25 cellular contexts compared by ENCODE assay signal in the genomic region with DNA sequence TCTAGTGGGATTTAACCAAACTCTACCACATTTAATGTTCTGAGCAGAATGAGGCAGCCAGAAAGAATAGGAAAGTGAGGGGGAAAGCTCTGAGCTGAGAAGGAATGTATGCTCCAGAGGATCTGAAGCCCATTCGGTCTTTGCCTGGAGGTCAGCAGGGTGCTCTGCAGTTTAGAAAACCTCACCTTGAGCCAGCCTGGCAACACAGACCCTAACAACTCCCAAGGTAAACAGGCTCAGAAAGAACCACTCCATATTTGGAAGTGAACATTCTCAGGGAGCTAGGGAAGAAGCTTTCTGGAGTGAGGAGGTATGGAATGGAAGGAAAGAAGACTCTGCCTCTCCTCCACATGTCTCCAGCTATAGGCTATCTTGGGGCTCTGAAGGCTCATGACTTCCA.
"Had no signal": no experiment of that assay in that cellular context is flagged by ENCODE, and none has a peak within 500 bp of the region (broad histone marks: within the 10 kb centered on the region; RNA-seq: fewer than 3 reads in every experiment).

No MANE protein-coding gene starts in this region.

- H3K27ac Mint-ChIP-seq: activated CD8-positive, alpha-beta T cell treated with anti-CD3 and anti-CD28 coated beads, Interleukin-2, amount 10 ng/mL, durations not matched to agents 7 days and 5 days; activated naive CD4-positive, alpha-beta T cell treated with anti-CD3 and anti-CD28 coated beads, Interleukin-2, amount 50 U/mL, for 24 hours had no signal

- H3K27me3 Mint-ChIP-seq: activated naive CD4-positive, alpha-beta T cell treated with anti-CD3 and anti-CD28 coated beads, Interleukin-2, amount 50 U/mL, for 24 hours; central memory CD8-positive, alpha-beta T cell had no signal

- DNase-seq: activated CD4-positive, alpha-beta T cell treated with anti-CD3 and anti-CD28 coated beads for 4 hours; activated CD4-positive, alpha-beta T cell treated with anti-CD3 and anti-CD28 coated beads, Interleukin-2, amount 50 U/mL, for 4 hours; activated CD8-positive, alpha-beta memory T cell treated with anti-CD3 and anti-CD28 coated beads, Interleukin-2, amount 50 U/mL, for 48 hours; activated CD8-positive, alpha-beta T cell treated with anti-CD3 and anti-CD28 coated beads, Interleukin-2, amount 10 ng/mL, durations not matched to agents 7 days and 5 days; activated effector memory CD4-positive, alpha-beta T cell treated with Interleukin-2 at 50 U/mL for 16 hours; activated naive CD4-positive, alpha-beta T cell; activated T-cell treated with anti-CD3 and anti-CD28 coated beads, Interleukin-2, amount 50 U/mL, for 1 hour; aorta; Kasumi-1; KBM-7; NCI-H146; NCI-H187 treated with DMSO at 0.1 percent for 48 hours; NCI-H2081 treated with DMSO at 0.1 percent for 48 hours; NCI-H2171 treated with DMSO at 0.1 percent for 48 hours; NCI-H226; NK-92 treated with Interleukin-12 subunit alpha and Interleukin-12 subunit beta, amount 100 ng/mL, for 24 hours; Peyer's patch; Right ventricle myocardium superior; SJCRH30; SK-N-SH; T-helper 1 cell had no signal

- H3K4me2 ChIP-seq: SK-N-SH had no signal

- H3K36me3 ChIP-seq: Peyer's patch, SJCRH30 had no signal

- H3K9me3 ChIP-seq: Peyer's patch, SJCRH30, SK-N-SH had no signal

- H3K4me1 Mint-ChIP-seq: activated naive CD4-positive, alpha-beta T cell treated with anti-CD3 and anti-CD28 coated beads, Interleukin-2, amount 50 U/mL, for 24 hours; central memory CD8-positive, alpha-beta T cell had no signal

- H3K27ac ChIP-seq: Peyer's patch, RWPE1, SJCRH30, VCaP had no signal

- H3K9ac ChIP-seq: SK-N-SH had no signal

- H3K4me3 Mint-ChIP-seq: activated CD8-positive, alpha-beta T cell treated with anti-CD3 and anti-CD28 coated beads, Interleukin-2, amount 10 ng/mL, durations not matched to agents 7 days and 5 days; activated naive CD4-positive, alpha-beta T cell treated with anti-CD3 and anti-CD28 coated beads, Interleukin-2, amount 50 U/mL, for 24 hours; central memory CD8-positive, alpha-beta T cell had no signal

- H3K27me3 ChIP-seq: Peyer's patch, SJCRH30 had no signal

- H3K36me3 Mint-ChIP-seq: activated naive CD4-positive, alpha-beta T cell treated with anti-CD3 and anti-CD28 coated beads, Interleukin-2, amount 50 U/mL, for 24 hours had no signal

- H3K4me3 ChIP-seq: Peyer's patch, SJCRH30 had no signal

- H3K4me1 ChIP-seq: Peyer's patch, SJCRH30 had no signal
